Comparison of ENCODE assay signal across 2 cellular contexts in the genomic region with DNA sequence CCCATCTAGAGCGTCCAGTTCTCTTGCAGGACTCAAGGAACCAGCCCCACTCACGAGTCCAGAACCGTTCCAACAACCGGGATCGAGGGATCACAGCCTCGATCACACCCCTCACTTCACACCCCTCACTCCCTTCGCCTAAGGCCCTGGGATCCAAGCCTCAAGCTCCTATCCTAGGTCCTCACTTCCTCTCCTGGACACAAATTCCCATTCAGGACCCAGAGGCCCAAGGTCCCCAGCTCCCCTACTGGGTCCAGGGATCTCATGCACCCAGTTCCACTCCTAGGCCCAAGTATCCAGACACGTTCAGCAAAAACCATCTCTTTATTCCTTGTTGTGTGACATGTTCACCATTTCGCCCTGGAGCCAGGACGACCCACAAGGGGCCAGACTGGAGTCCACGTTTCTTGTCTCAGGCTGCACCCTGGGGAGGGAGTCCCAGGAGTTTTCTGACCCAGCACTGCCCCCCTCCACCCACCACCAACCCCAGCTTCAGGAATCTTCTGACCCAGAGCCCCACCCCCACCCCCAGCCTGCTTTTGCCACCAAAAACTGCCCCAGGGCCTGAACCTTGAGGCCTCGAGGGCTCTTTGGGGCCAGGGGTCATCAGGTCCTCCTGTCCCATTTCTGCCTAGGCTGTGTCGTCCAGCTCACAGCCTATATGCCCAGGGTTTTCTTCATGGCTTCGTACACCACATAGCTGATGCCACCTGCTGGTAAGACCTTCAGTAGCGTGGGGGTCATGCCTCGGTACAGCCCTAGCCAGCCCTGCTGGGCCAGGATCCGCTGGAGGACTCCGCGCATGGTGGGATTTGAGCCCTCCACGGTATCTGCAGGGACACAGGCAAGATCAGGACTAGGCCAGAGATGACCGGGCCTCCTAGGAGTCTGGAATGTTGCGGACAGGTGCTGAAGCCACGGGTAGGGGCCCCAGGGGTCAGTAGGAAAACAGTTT.
TF ChIP-seq lines count a peak whose summit lies in the region.

No MANE protein-coding gene starts in this region.

TF ChIP-seq in HEK293, 187 proteins besides CTCF, POLR2A, EP300 and RAD21 (continued from another document and continues in another):
- TF ChIP-seq ZNF202 (tag by site-specific recombination; IDR thresholded peaks at IDR 0.05; ENCODE audit: borderline replicate concordance) (no peak), ZNF530 (tag by site-specific recombination; IDR thresholded peaks at IDR 0.05; ENCODE audit: low read depth) (no peak), ZNF433 (tag by site-specific recombination; IDR thresholded peaks at IDR 0.05; ENCODE audit: low read depth) (no peak), ZNF629 (tag by site-specific recombination; IDR thresholded peaks at IDR 0.05) (no peak), YY1 (tag by site-specific recombination; IDR thresholded peaks at IDR 0.05) (no peak), ZFP37 (tag by site-specific recombination; IDR thresholded peaks at IDR 0.05) (no peak), ZNF394 (tag by site-specific recombination; IDR thresholded peaks at IDR 0.05; ENCODE audit: borderline replicate concordance) (no peak), ZNF239 (tag by site-specific recombination; IDR thresholded peaks at IDR 0.05) (no peak), MEIS1 (CRISPR knock-in tag; IDR thresholded peaks at IDR 0.05; ENCODE audit: borderline replicate concordance) (no peak), ZNF521 (tag by site-specific recombination; IDR thresholded peaks at IDR 0.05) (no peak), ZNF785 (tag by site-specific recombination; IDR thresholded peaks at IDR 0.05) (0 out of 2 replicates have a peak, but pooled peaks have one; percentile 44), ZNF654 (tag by site-specific recombination; IDR thresholded peaks at IDR 0.05; ENCODE audit: low read depth) (no peak), SP2 (tag by site-specific recombination; IDR thresholded peaks at IDR 0.05) (no peak), ZNF555 (tag by site-specific recombination; conservative IDR thresholded peaks at IDR 0.05) (no peak), ZNF157 (tag by site-specific recombination; IDR thresholded peaks at IDR 0.05) (no peak), ZNF791 (tag by site-specific recombination; IDR thresholded peaks at IDR 0.05) (no peak), BCL11B (tag by site-specific recombination; IDR thresholded peaks at IDR 0.05; ENCODE audit: low read depth) (no peak), ZNF670 (tag by site-specific recombination; IDR thresholded peaks at IDR 0.05; ENCODE audit: low read depth) (no peak), ZNF585B (tag by site-specific recombination; IDR thresholded peaks at IDR 0.05) (no peak), ZNF561 (tag by site-specific recombination; IDR thresholded peaks at IDR 0.05; ENCODE audit: borderline replicate concordance) (no peak), ZNF121 (tag by site-specific recombination; IDR thresholded peaks at IDR 0.05) (no peak), ZBTB7A (tag by site-specific recombination; IDR thresholded peaks at IDR 0.05; ENCODE audit: low read depth) (peak; percentile 20; the same call in 1 of the 2 replicates), ZSCAN23 (tag by site-specific recombination; IDR thresholded peaks at IDR 0.05) (no peak), OVOL3 (tag by site-specific recombination; IDR thresholded peaks at IDR 0.05) (no peak), ZNF660 (tag by site-specific recombination; IDR thresholded peaks at IDR 0.05) (no peak), ZNF548 (tag by site-specific recombination; IDR thresholded peaks at IDR 0.05) (0 out of 2 replicates have a peak, but pooled peaks have one; percentile 34), ZNF37A (tag by site-specific recombination; IDR thresholded peaks at IDR 0.05) (no peak), ZNF664 (tag by site-specific recombination; IDR thresholded peaks at IDR 0.05) (no peak)
- TF ChIP-seq, protein P1, sequence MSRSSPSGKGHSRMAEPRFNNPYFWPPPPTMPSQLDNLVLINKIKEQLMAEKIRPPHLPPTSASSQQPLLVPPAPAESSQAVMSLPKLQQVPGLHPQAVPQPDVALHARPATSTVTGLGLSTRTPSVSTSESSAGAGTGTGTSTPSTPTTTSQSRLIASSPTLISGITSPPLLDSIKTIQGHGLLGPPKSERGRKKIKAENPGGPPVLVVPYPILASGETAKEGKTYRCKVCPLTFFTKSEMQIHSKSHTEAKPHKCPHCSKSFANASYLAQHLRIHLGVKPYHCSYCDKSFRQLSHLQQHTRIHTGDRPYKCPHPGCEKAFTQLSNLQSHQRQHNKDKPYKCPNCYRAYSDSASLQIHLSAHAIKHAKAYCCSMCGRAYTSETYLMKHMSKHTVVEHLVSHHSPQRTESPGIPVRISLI (tag by site-specific recombination; IDR thresholded peaks at IDR 0.05): no peak
- TF ChIP-seq, protein P2, sequence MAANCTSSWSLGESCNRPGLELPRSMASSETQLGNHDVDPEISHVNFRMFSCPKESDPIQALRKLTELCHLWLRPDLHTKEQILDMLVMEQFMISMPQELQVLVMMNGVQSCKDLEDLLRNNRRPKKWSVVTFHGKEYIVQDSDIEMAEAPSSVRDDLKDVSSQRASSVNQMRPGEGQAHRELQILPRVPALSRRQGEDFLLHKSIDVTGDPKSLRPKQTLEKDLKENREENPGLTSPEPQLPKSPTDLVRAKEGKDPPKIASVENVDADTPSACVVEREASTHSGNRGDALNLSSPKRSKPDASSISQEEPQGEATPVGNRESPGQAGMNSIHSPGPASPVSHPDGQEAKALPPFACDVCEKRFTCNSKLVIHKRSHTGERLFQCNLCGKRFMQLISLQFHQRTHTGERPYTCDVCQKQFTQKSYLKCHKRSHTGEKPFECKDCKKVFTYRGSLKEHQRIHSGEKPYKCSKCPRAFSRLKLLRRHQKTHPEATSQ (tag by site-specific recombination; IDR thresholded peaks at IDR 0.05): no peak
- TF ChIP-seq, protein P3, sequence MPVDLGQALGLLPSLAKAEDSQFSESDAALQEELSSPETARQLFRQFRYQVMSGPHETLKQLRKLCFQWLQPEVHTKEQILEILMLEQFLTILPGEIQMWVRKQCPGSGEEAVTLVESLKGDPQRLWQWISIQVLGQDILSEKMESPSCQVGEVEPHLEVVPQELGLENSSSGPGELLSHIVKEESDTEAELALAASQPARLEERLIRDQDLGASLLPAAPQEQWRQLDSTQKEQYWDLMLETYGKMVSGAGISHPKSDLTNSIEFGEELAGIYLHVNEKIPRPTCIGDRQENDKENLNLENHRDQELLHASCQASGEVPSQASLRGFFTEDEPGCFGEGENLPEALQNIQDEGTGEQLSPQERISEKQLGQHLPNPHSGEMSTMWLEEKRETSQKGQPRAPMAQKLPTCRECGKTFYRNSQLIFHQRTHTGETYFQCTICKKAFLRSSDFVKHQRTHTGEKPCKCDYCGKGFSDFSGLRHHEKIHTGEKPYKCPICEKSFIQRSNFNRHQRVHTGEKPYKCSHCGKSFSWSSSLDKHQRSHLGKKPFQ (tag by site-specific recombination; IDR thresholded peaks at IDR 0.05): peak; percentile 93
- TF ChIP-seq, protein P4, sequence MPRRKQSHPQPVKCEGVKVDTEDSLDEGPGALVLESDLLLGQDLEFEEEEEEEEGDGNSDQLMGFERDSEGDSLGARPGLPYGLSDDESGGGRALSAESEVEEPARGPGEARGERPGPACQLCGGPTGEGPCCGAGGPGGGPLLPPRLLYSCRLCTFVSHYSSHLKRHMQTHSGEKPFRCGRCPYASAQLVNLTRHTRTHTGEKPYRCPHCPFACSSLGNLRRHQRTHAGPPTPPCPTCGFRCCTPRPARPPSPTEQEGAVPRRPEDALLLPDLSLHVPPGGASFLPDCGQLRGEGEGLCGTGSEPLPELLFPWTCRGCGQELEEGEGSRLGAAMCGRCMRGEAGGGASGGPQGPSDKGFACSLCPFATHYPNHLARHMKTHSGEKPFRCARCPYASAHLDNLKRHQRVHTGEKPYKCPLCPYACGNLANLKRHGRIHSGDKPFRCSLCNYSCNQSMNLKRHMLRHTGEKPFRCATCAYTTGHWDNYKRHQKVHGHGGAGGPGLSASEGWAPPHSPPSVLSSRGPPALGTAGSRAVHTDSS (tag by site-specific recombination; IDR thresholded peaks at IDR 0.05): no peak

TF ChIP-seq in HepG2, 621 proteins besides CTCF, POLR2A, EP300 and RAD21 (continued from another document):
- TF ChIP-seq HOXA3 (CRISPR knock-in tag; IDR thresholded peaks at IDR 0.05): peak; percentile 36; the same call in 1 of the 2 replicates
- no peak for TF ChIP-seq ZNF883 (CRISPR knock-in tag; IDR thresholded peaks at IDR 0.05; ENCODE audit: not compliant biosample characterization)
- TF ChIP-seq LCORL (IDR thresholded peaks at IDR 0.05): no peak
- no peak for TF ChIP-seq LCORL (CRISPR knock-in tag; IDR thresholded peaks at IDR 0.05)
- TF ChIP-seq, protein P5, sequence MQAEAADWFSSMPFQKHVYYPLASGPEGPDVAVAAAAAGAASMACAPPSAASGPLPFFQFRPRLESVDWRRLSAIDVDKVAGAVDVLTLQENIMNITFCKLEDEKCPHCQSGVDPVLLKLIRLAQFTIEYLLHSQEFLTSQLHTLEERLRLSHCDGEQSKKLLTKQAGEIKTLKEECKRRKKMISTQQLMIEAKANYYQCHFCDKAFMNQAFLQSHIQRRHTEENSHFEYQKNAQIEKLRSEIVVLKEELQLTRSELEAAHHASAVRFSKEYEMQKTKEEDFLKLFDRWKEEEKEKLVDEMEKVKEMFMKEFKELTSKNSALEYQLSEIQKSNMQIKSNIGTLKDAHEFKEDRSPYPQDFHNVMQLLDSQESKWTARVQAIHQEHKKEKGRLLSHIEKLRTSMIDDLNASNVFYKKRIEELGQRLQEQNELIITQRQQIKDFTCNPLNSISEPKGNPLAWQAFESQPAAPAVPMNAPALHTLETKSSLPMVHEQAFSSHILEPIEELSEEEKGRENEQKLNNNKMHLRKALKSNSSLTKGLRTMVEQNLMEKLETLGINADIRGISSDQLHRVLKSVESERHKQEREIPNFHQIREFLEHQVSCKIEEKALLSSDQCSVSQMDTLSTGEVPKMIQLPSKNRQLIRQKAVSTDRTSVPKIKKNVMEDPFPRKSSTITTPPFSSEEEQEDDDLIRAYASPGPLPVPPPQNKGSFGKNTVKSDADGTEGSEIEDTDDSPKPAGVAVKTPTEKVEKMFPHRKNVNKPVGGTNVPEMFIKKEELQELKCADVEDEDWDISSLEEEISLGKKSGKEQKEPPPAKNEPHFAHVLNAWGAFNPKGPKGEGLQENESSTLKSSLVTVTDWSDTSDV (CRISPR knock-in tag; IDR thresholded peaks at IDR 0.05): peak; percentile 47; the same call in 1 of the 2 replicates
- TF ChIP-seq ZNF101 (CRISPR knock-in tag; IDR thresholded peaks at IDR 0.05; ENCODE audit: borderline replicate concordance, low read depth): no peak
- TF ChIP-seq PRMT3 (CRISPR knock-in tag; IDR thresholded peaks at IDR 0.05; ENCODE audit: borderline replicate concordance, low read depth): no peak
- TF ChIP-seq MXI1 (IDR thresholded peaks at IDR 0.05; ENCODE audit: borderline replicate concordance, low read depth, low read length): 0 out of 3 replicates have a peak, but pooled peaks have one; percentile 20
- TF ChIP-seq ZNF225 (CRISPR knock-in tag; IDR thresholded peaks at IDR 0.05): 0 out of 2 replicates have a peak, but pooled peaks have one; percentile 51
- peak; percentile 75; the same call in 1 of the 2 replicates for TF ChIP-seq CHD4 (IDR thresholded peaks at IDR 0.05; ENCODE audit: borderline replicate concordance, low read length)
- no peak for TF ChIP-seq AHR (CRISPR knock-in tag; IDR thresholded peaks at IDR 0.05)
- TF ChIP-seq ZNF484 (CRISPR knock-in tag; IDR thresholded peaks at IDR 0.05; ENCODE audit: borderline replicate concordance, low read depth): no peak
- 0 out of 2 replicates have a peak, but pooled peaks have one; percentile 7 for TF ChIP-seq RNF2 (conservative IDR thresholded peaks at IDR 0.05; ENCODE audit: low read depth)
- TF ChIP-seq ZNF563 (CRISPR knock-in tag; IDR thresholded peaks at IDR 0.05): 0 out of 2 replicates have a peak, but pooled peaks have one; percentile 10
